ENCODE assay signal across 35 cellular contexts in the genomic region with DNA sequence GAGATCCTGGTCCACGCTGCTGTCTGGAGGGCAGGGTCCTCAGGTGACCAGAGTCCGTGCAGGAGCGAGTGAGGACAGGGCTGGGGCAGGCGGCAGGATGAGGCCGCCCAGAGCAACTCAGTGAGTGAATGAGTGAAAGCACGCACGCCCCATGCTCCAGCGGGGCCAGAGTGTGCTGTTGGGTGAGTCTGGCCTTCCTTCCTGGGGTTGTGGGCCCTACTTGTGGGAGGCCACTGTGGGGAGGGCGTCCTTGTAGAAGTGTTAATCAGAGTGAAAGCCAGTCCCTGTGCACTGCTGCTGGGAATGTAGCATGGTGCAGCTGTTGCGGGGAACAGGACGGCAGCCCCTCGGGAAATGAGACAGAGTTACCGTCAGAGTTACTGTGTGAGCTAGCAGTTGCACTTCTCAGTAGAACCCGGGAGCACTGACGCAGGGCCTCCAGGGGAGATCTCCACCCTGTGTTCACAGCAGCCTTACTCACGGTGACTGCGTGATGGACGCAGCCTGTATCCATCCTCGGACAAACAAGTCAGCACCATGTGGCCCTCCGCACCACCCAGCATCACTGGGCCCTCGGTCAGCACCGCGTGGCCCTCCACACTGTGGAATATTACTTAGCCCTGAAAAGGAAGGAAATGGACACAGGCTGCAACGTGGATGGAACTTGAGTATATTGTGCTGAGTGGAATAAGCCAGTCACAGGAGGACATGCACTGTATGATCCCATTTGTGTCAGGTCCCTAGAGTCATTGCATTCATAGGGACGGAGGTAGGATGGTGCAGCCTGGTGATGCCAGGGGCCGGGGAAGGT. TPM values are rescaled to one million over a fixed set of nuclear protein-coding genes. Genes with fewer than 3 reads are reported as not detected.
DNase-seq lines count a peak whose midpoint lies in the region; ATAC-seq, FAIRE-seq and TF ChIP-seq lines count a peak whose summit lies in the region.
"Had no signal": no experiment of that assay in that cellular context is flagged by ENCODE, and none has a peak within 500 bp of the region (broad histone marks: within the 10 kb centered on the region; RNA-seq: fewer than 3 reads in every experiment).

No MANE protein-coding gene starts in this region.

- no peak overlapping the region for H2BK120ac ChIP-seq in mesenchymal stem cell (ENCODE audit: low read depth, low read length)

- H2BK15ac ChIP-seq in mesenchymal stem cell (ENCODE audit: low read depth, poor library complexity, severe bottlenecking), result no peak overlapping the region

- H3K4me1 ChIP-seq in heart right ventricle (peaks cover 30 to 91% (median 65%) of the 10 kb centered on the region in 9 donors), astrocyte (ENCODE audit: insufficient read depth, low read length) (peaks cover 6% of the 10 kb centered on the region), mesenchymal stem cell (ENCODE audit: control insufficient read depth, insufficient read depth, low read depth, low read length) (peaks cover 25% of the 10 kb centered on the region), spleen (peaks cover 33 to 95% (median 73%) of the 10 kb centered on the region in 6 donors)

- no peak overlapping the region for H2AK5ac ChIP-seq in mesenchymal stem cell (ENCODE audit: low read length, severe bottlenecking)

- H3K4me2 ChIP-seq in astrocyte (ENCODE audit: low read length), result no peak overlapping the region
- no peak overlapping the region for H3K4me2 ChIP-seq in mesenchymal stem cell (ENCODE audit: low read length, poor library complexity, severe bottlenecking)
- H3K4me2 ChIP-seq: hepatocyte, PC-9 had no signal

- peaks cover 63% of the 10 kb centered on the region for H3K79me2 ChIP-seq in astrocyte (ENCODE audit: insufficient read depth, low read length)

- FAIRE-seq in astrocyte (lab: Jason Lieb, UNC), result no peak
- FAIRE-seq: colon, GM12878, pancreas had no signal

- H3K36me3 ChIP-seq in heart right ventricle (no peaks in the 10 kb centered on the region), astrocyte (ENCODE audit: insufficient read depth, low read length) (no peaks in the 10 kb centered on the region), mesenchymal stem cell (ENCODE audit: control insufficient read depth in 1 of 2, insufficient read depth in 2 of 2, low read depth in 1 of 2, low read length in 2 of 2) (peaks cover 0 to 36% of the 10 kb centered on the region in 2 experiments), spleen (peaks cover 0 to 13% (median 0%) of the 10 kb centered on the region in 6 donors)
- H3K36me3 ChIP-seq: brain microvascular endothelial cell, pancreas, right lobe of liver, thyroid gland, WERI-Rb-1 had no signal

- 90 to 91% methylated on average over 26 of the region's 26 CpGs for WGBS in heart right ventricle, 2 donors
- 96% methylated on average over 26 of the region's 26 CpGs for WGBS in mesenchymal stem cell
- WGBS in spleen, 5 donors, result 77 to 92% (median 85%) methylated on average over 22 to 26 of the region's 26 CpGs

- peak overlapping the region; percentile 12 for H3K27ac Mint-ChIP-seq in astrocyte (ENCODE audit: unreplicated experiment)
- H3K27ac Mint-ChIP-seq: activated CD4-positive, alpha-beta T cell treated with anti-CD3 and anti-CD28 coated beads, Interleukin-2, amount 10 ng/mL, durations not matched to agents 7 days and 5 days; activated T-cell treated with anti-CD3 and anti-CD28 coated beads, Interleukin-2, amount 50 U/mL, for 72 hours; CD8-positive, alpha-beta memory T cell; IgD-negative memory B cell; stimulated activated naive CD8-positive, alpha-beta T cell treated with anti-CD3 and anti-CD28 coated beads, Interleukin-15, Interleukin-2, amounts not matched to agents 100 ng/mL and 50 ng/mL, for 24 hours had no signal

- H2BK5ac ChIP-seq in mesenchymal stem cell (ENCODE audit: low read depth, low read length, poor library complexity, severe bottlenecking), result no peak overlapping the region

- intact Hi-C loops in heart right ventricle (cut with DNase I) (loop anchor here in 1 of 10 donors (5.0 kb wide), 1 partner anchor 134 kb away; no protein-coding TSS in a partner anchor), Right ventricle myocardium superior (cut with DNase I) (no loop called here), spleen (cut with DNase I; ENCODE audit: low total_unique reads) (no loop called here)

- DNase-seq in heart right ventricle (no peak), Right ventricle myocardium superior (no peak), astrocyte (ENCODE audit: low read depth) (no peak), mesenchymal stem cell (no peak), spleen (peak; percentile 84), NCI-H446 (lab: John Stamatoyannopoulos, UW) (no peak), SHP77 (lab: John Stamatoyannopoulos, UW) (no peak)
- DNase-seq: 8988T; activated CD4-positive, alpha-beta T cell treated with anti-CD3 and anti-CD28 coated beads, Interleukin-2, amount 10 ng/mL, durations not matched to agents 7 days and 5 days; activated naive CD4-positive, alpha-beta T cell; activated T-cell treated with anti-CD3 and anti-CD28 coated beads, Interleukin-2, amount 50 U/mL, for 72 hours; brain microvascular endothelial cell; CD8-positive, alpha-beta memory T cell; DMS 273 treated with DMSO at 0.1 percent for 48 hours; effector CD8-positive, alpha-beta T cell; EL; naive thymus-derived CD4-positive, alpha-beta T cell; NCI-H1048; NCI-H187; NCI-H526; NK-92 treated with Interleukin-12 subunit alpha and Interleukin-12 subunit beta, amount 100 ng/mL, for 24 hours; PC-9; SHP77 treated with DMSO at 0.1 percent for 48 hours; SW 1271; T-helper 9 cell; WERI-Rb-1 had no signal

- no peak overlapping the region for H3K14ac ChIP-seq in mesenchymal stem cell (ENCODE audit: low read length in 2 of 2)

- H2AFZ ChIP-seq in astrocyte (ENCODE audit: low read depth, low read length) (no peak overlapping the region), mesenchymal stem cell (ENCODE audit: low read depth, low read length) (no peak overlapping the region)
- H2AFZ ChIP-seq: hepatocyte, PC-9 had no signal

- no peak for TF ChIP-seq POLR2A in spleen (IDR thresholded peaks at IDR 0.05)

- H4K91ac ChIP-seq in mesenchymal stem cell (ENCODE audit: low read length), result peak overlapping the region; percentile 65

- H3K4ac ChIP-seq in mesenchymal stem cell (ENCODE audit: low read depth in 1 of 2, low read length in 2 of 2), result no peak overlapping the region

- H3K9ac ChIP-seq in astrocyte (ENCODE audit: low read length) (no peak overlapping the region), mesenchymal stem cell (ENCODE audit: low read length) (no peak overlapping the region)

- peaks cover 92% of the 10 kb centered on the region for H4K20me1 ChIP-seq in astrocyte (ENCODE audit: insufficient read depth, low read length)

- H3K4me1 Mint-ChIP-seq in astrocyte (ENCODE audit: low read depth, unreplicated experiment), result peaks cover 11% of the 10 kb centered on the region

- H3K27ac ChIP-seq in heart right ventricle, result peak overlapping the region in 8 of 10 donors; percentile 54 to 87 (median 82)
- H3K27ac ChIP-seq in astrocyte (ENCODE audit: low read depth, low read length), result no peak overlapping the region
- no peak overlapping the region for H3K27ac ChIP-seq in mesenchymal stem cell (ENCODE audit: low read length, poor library complexity, severe bottlenecking)
- peak overlapping the region in 6 of 8 donors; percentile 42 to 83 (median 76) for H3K27ac ChIP-seq in spleen
- H3K27ac ChIP-seq: brain microvascular endothelial cell, hepatocyte, pancreas, PC-9, thyroid gland, WERI-Rb-1 had no signal

- TF ChIP-seq CTCF in heart right ventricle (IDR thresholded peaks at IDR 0.05), result no peak
- TF ChIP-seq CTCF in astrocyte (IDR thresholded peaks at IDR 0.05; ENCODE audit: insufficient read depth, low read depth, low read length), result no peak
- no peak for TF ChIP-seq CTCF in spleen (IDR thresholded peaks at IDR 0.05 in 8 of 11, conservative IDR thresholded peaks at IDR 0.05 in 3 of 11)

- no peaks in the 10 kb centered on the region for H3K27me3 Mint-ChIP-seq in astrocyte (ENCODE audit: low read depth, unreplicated experiment)
- H3K27me3 Mint-ChIP-seq: activated CD4-positive, alpha-beta T cell treated with anti-CD3 and anti-CD28 coated beads, Interleukin-2, amount 10 ng/mL, durations not matched to agents 7 days and 5 days; CD8-positive, alpha-beta memory T cell; IgD-negative memory B cell; naive thymus-derived CD4-positive, alpha-beta T cell; stimulated activated naive CD8-positive, alpha-beta T cell treated with anti-CD3 and anti-CD28 coated beads, Interleukin-15, Interleukin-2, amounts not matched to agents 100 ng/mL and 50 ng/mL, for 24 hours had no signal

- no peak overlapping the region for H2BK12ac ChIP-seq in mesenchymal stem cell (ENCODE audit: low read length in 2 of 2)

- H3K36me3 Mint-ChIP-seq in astrocyte (ENCODE audit: low read depth, unreplicated experiment), result no peaks in the 10 kb centered on the region
- H3K36me3 Mint-ChIP-seq: IgD-negative memory B cell had no signal

- ATAC-seq in heart right ventricle (no peak), Right ventricle myocardium superior (ENCODE audit: poor library complexity) (no peak), GM19467 (IDR thresholded peaks at IDR 0.05; ENCODE audit: unreplicated experiment) (no peak)
- ATAC-seq: activated T-cell treated with anti-CD3 and anti-CD28 coated beads, Interleukin-2, amount 50 U/mL, for 72 hours; GM12878; naive thymus-derived CD4-positive, alpha-beta T cell had no signal

- H3K9me3 ChIP-seq in heart right ventricle (no peaks in the 10 kb centered on the region), astrocyte (ENCODE audit: insufficient read depth, low read depth, low read length) (no peaks in the 10 kb centered on the region), mesenchymal stem cell (ENCODE audit: control insufficient read depth, low read length) (no peaks in the 10 kb centered on the region), spleen (no peaks in the 10 kb centered on the region)
- H3K9me3 ChIP-seq: pancreas, right lobe of liver, thyroid gland had no signal

- no peak overlapping the region for H3K23ac ChIP-seq in mesenchymal stem cell (ENCODE audit: low read length in 2 of 2)

- H3K79me1 ChIP-seq in mesenchymal stem cell (replicated peaks; ENCODE audit: low read length, poor library complexity, severe bottlenecking), result peaks cover 63% of the 10 kb centered on the region

- H4K8ac ChIP-seq in mesenchymal stem cell (ENCODE audit: low read length), result no peak overlapping the region

- H3K18ac ChIP-seq in mesenchymal stem cell (ENCODE audit: low read depth in 1 of 2, low read length in 2 of 2), result no peak overlapping the region

- H3K27me3 ChIP-seq in heart right ventricle, result no peaks in the 10 kb centered on the region
- H3K27me3 ChIP-seq in astrocyte (ENCODE audit: insufficient read depth, low read length), result no peaks in the 10 kb centered on the region
- H3K27me3 ChIP-seq in mesenchymal stem cell (ENCODE audit: control insufficient read depth in 1 of 2, insufficient read depth in 1 of 2, low read length in 2 of 2), result no peaks in the 10 kb centered on the region
- H3K27me3 ChIP-seq in spleen (replicated peaks in 1 of 7), result no peaks in the 10 kb centered on the region
- H3K27me3 ChIP-seq: brain microvascular endothelial cell, hepatocyte, pancreas, right lobe of liver, thyroid gland had no signal

- no peak overlapping the region for H3K4me3 Mint-ChIP-seq in astrocyte (ENCODE audit: unreplicated experiment)
- H3K4me3 Mint-ChIP-seq: activated CD4-positive, alpha-beta T cell treated with anti-CD3 and anti-CD28 coated beads, Interleukin-2, amount 10 ng/mL, durations not matched to agents 7 days and 5 days; activated T-cell treated with anti-CD3 and anti-CD28 coated beads, Interleukin-2, amount 50 U/mL, for 72 hours; CD8-positive, alpha-beta memory T cell; IgD-negative memory B cell; naive thymus-derived CD4-positive, alpha-beta T cell; stimulated activated naive CD8-positive, alpha-beta T cell treated with anti-CD3 and anti-CD28 coated beads, Interleukin-15, Interleukin-2, amounts not matched to agents 100 ng/mL and 50 ng/mL, for 24 hours had no signal

- H3K9me3 Mint-ChIP-seq in astrocyte (ENCODE audit: unreplicated experiment), result no peaks in the 10 kb centered on the region
- H3K9me3 Mint-ChIP-seq: activated CD4-positive, alpha-beta T cell treated with anti-CD3 and anti-CD28 coated beads, Interleukin-2, amount 10 ng/mL, durations not matched to agents 7 days and 5 days; activated T-cell treated with anti-CD3 and anti-CD28 coated beads, Interleukin-2, amount 50 U/mL, for 72 hours; CD8-positive, alpha-beta memory T cell; stimulated activated naive CD8-positive, alpha-beta T cell treated with anti-CD3 and anti-CD28 coated beads, Interleukin-15, Interleukin-2, amounts not matched to agents 100 ng/mL and 50 ng/mL, for 24 hours had no signal

- H3K4me3 ChIP-seq in heart right ventricle (no peak overlapping the region), astrocyte (ENCODE audit: insufficient read depth, low read depth, low read length) (no peak overlapping the region), mesenchymal stem cell (ENCODE audit: insufficient read depth in 1 of 2, low read depth in 1 of 2, low read length in 2 of 2) (no peak overlapping the region), spleen (peak overlapping the region in 1 of 8 donors; percentile 15)
- H3K4me3 ChIP-seq: GM12878, hepatocyte, pancreas, PC-9, right lobe of liver, thyroid gland had no signal

RNA-seq across cellular contexts. Expression of gene PACS2, which starts 22.1 kb away (rescaled TPM):
- total RNA-seq in heart right ventricle, result 10 to 100 TPM; 41.8 to 78.9 (median 54.6) TPM
- 100 to 1,000 TPM in 1 of 2 donors, 10 to 100 TPM in 1; 42.9 to 123 TPM for polyA plus RNA-seq in heart right ventricle
- 66.8 TPM for total RNA-seq in Right ventricle myocardium superior
- total RNA-seq in astrocyte, result 49.7 and 51.0 TPM in 2 replicates
- polyA plus RNA-seq in mesenchymal stem cell (2013, experiment 1 of 2), result 39.0 TPM
- polyA plus RNA-seq in mesenchymal stem cell (2013, experiment 2 of 2), result 35.9 TPM
- 100 to 1,000 TPM in 4 of 7 donors, 10 to 100 TPM in 3; 69.8 to 148 (median 104) TPM for total RNA-seq in spleen
- polyA plus RNA-seq in spleen, result 100 to 1,000 TPM in 1 of 3 donors, 10 to 100 TPM in 2; 32.2 to 101 (median 72.4) TPM

RNA-seq across cellular contexts. Expression of gene BRF1, which starts 35.9 kb away (rescaled TPM):
- total RNA-seq in heart right ventricle, result 10 to 100 TPM; 12.7 to 18.9 (median 16.2) TPM
- 10 to 100 TPM; 12.9 to 30.8 TPM for polyA plus RNA-seq in heart right ventricle
- 17.5 TPM for total RNA-seq in Right ventricle myocardium superior
- total RNA-seq in astrocyte, result 20.5 and 21.5 TPM in 2 replicates
- 11.5 TPM for polyA plus RNA-seq in mesenchymal stem cell (2013, experiment 1 of 2)
- 11.0 TPM for polyA plus RNA-seq in mesenchymal stem cell (2013, experiment 2 of 2)
- total RNA-seq in spleen, result 10 to 100 TPM; 37.7 to 71.2 (median 54.8) TPM
- polyA plus RNA-seq in spleen, result 10 to 100 TPM; 16.2 to 31.5 (median 23.8) TPM

Comparison
In these comparisons a context has a peak if more than half of its experiments do, and no peak if none do; other contexts are left out.
1. H3K27ac ChIP-seq: peak in heart right ventricle (8 of 10) and spleen (6 of 8); none in astrocyte (single experiment) and mesenchymal stem cell (single experiment).